Comparison of ENCODE assay signal across 9 cellular contexts in the genomic region with DNA sequence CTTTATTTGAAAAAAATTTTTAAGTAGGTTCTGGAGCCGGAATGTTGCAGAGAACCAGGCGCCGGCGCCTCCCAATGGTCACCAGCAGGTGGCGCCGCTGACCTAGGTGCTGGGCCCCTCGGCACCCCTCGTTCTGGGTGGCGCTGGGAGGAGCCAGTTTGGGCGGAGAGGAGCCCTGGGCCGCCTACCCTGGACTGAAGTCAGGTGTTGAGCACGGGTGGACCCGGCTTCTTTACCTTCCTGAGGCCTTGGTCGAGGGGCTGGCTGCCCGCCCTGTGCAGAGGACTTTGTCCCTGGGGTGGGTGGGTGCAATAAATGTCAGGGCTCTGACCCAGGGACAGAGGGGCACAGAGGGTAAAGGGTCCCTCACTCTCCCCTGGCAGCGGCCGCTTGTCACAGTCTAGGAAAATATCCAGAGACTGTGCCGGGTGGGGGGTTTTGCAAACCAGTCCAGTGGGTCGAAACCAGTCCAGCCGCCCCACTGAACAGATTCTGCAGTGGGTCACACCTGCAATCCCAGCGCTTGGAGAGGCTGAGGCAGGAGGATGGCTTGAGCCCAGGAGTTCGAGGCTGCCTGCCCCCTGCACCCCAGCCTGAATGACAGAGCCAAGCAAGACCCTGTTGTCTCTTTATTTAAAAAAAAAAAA. TPM values are rescaled to one million over a fixed set of nuclear protein-coding genes. Genes with fewer than 3 reads are reported as not detected.
DNase-seq lines count a peak whose midpoint lies in the region; ATAC-seq and TF ChIP-seq lines count a peak whose summit lies in the region.
"Had no signal": no experiment of that assay in that cellular context is flagged by ENCODE, and none has a peak within 500 bp of the region (broad histone marks: within the 10 kb centered on the region; RNA-seq: fewer than 3 reads in every experiment).

No MANE protein-coding gene starts in this region.

- no peaks in the 10 kb centered on the region for H4K20me1 ChIP-seq in PC-3 (ENCODE audit: low read length)

- no peak overlapping the region for H3K27ac Mint-ChIP-seq in natural killer cell treated with Interleukin-12 subunit alpha and Interleukin-12 subunit beta and Interleukin-15 and Interleukin-18, amount 100 ng/mL, for 72 hours

- POLR2A ChIA-PET in PC-3 (lab: Charles Lee; ENCODE audit: unreplicated experiment): no interaction called here

- no TSS peak for BruUV-seq in PC-3 (replicated peaks; lab: Mats Ljungman, UMichigan)

- no peaks in the 10 kb centered on the region for H3K4me1 Mint-ChIP-seq in natural killer cell treated with Interleukin-12 subunit alpha and Interleukin-12 subunit beta and Interleukin-15 and Interleukin-18, amount 100 ng/mL, for 72 hours (ENCODE audit: low read depth in 2 of 2)

- H2AFZ ChIP-seq in PC-3 (ENCODE audit: low read length): peak overlapping the region; percentile 71

- H3K27me3 Mint-ChIP-seq in natural killer cell treated with Interleukin-12 subunit alpha and Interleukin-12 subunit beta and Interleukin-15 and Interleukin-18, amount 100 ng/mL, for 72 hours: peaks cover 0 to 2% of the 10 kb centered on the region in 2 donors

- DNase-seq in NCI-H187 (lab: John Stamatoyannopoulos, UW) (peak; percentile 20 to 22), NCI-H187 treated with DMSO at 0.1 percent for 48 hours (lab: John Stamatoyannopoulos, UW) (no peak), HuH-7 (ENCODE audit: low spot score) (peak; percentile 81), PC-3 (peak; percentile 93), activated T-cell treated with anti-CD3 and anti-CD28 coated beads for 4 hours (peak; percentile 65), esophagus squamous epithelium (lab: John Stamatoyannopoulos, UW) (no peak)
- peak; percentile 73 for DNase-seq in natural killer cell treated with Interleukin-12 subunit alpha and Interleukin-12 subunit beta and Interleukin-15 and Interleukin-18, amount 100 ng/mL, for 72 hours (ENCODE audit: low spot score)
- DNase-seq in stimulated activated naive CD8-positive, alpha-beta T cell treated with anti-CD3 and anti-CD28 coated beads, Interleukin-15, Interleukin-2, amounts not matched to agents 100 U/mL and 50 U/mL, for 24 hours: peak; percentile 87

- intact Hi-C loops in PC-3 (cut with micrococcal nuclease): loop anchor here (5.0 to 10.0 kb wide), 2 partner anchors 45 to 153 kb away; no protein-coding TSS in a partner anchor
- intact Hi-C loops in esophagus squamous epithelium (cut with DNase I): loop anchor here (10.0 kb wide), 2 partner anchors 133 to 303 kb away; a partner anchor contains a TSS

- peak; percentile 98 for ATAC-seq in PC-3
- ATAC-seq in natural killer cell treated with Interleukin-12 subunit alpha and Interleukin-12 subunit beta and Interleukin-15 and Interleukin-18, amount 100 ng/mL, for 72 hours: peak; percentile 74 to 83
- ATAC-seq in stimulated activated naive CD8-positive, alpha-beta T cell treated with anti-CD3 and anti-CD28 coated beads, Interleukin-15, Interleukin-2, amounts not matched to agents 100 U/mL and 50 U/mL, for 24 hours: peak; percentile 94

- no peaks in the 10 kb centered on the region for H3F3A ChIP-seq in PC-3 (ENCODE audit: low read length, unreplicated experiment)

- H3K9me2 ChIP-seq in PC-3 (replicated peaks; ENCODE audit: low read length): no peaks in the 10 kb centered on the region

- H3K4me2 ChIP-seq in PC-3 (ENCODE audit: low read length): peak overlapping the region; percentile 65

- TF ChIP-seq POLR2A in esophagus squamous epithelium (IDR thresholded peaks at IDR 0.05): no peak

- H3K36me3 Mint-ChIP-seq in natural killer cell treated with Interleukin-12 subunit alpha and Interleukin-12 subunit beta and Interleukin-15 and Interleukin-18, amount 100 ng/mL, for 72 hours: no peaks in the 10 kb centered on the region

- H3K9me3 ChIP-seq in PC-3 (ENCODE audit: low read length) (no peaks in the 10 kb centered on the region), esophagus squamous epithelium (no peaks in the 10 kb centered on the region)

- H3K4me3 ChIP-seq in PC-3 (ENCODE audit: low read length): peak overlapping the region; percentile 47; the same call in 1 of the 2 replicates
- H3K4me3 ChIP-seq in esophagus squamous epithelium: peak overlapping the region in 1 of 4 donors; percentile 40

- no peaks in the 10 kb centered on the region for H3K9me3 Mint-ChIP-seq in natural killer cell treated with Interleukin-12 subunit alpha and Interleukin-12 subunit beta and Interleukin-15 and Interleukin-18, amount 100 ng/mL, for 72 hours

- no peaks in the 10 kb centered on the region for H3K27me3 ChIP-seq in PC-3 (ENCODE audit: low read length)
- no peaks in the 10 kb centered on the region for H3K27me3 ChIP-seq in esophagus squamous epithelium

- H3K36me3 ChIP-seq in PC-3 (ENCODE audit: low read depth, low read length): no peaks in the 10 kb centered on the region
- H3K36me3 ChIP-seq in esophagus squamous epithelium: no peaks in the 10 kb centered on the region

- no peak overlapping the region for H3K9ac ChIP-seq in PC-3 (ENCODE audit: low read length)

- TF ChIP-seq CTCF in PC-3 (conservative IDR thresholded peaks at IDR 0.05; ENCODE audit: low read depth, low read length) (peak; percentile 97), esophagus squamous epithelium (IDR thresholded peaks at IDR 0.05) (peak; percentile 86 to 98 (median 96))

- peaks cover 4% of the 10 kb centered on the region; the same call in 1 of the 2 replicates for H3K4me1 ChIP-seq in PC-3 (ENCODE audit: insufficient read depth, low read length)
- H3K4me1 ChIP-seq in esophagus squamous epithelium: peaks cover 4 to 11% (median 4%) of the 10 kb centered on the region in 3 donors

- H3K4me3 Mint-ChIP-seq in natural killer cell treated with Interleukin-12 subunit alpha and Interleukin-12 subunit beta and Interleukin-15 and Interleukin-18, amount 100 ng/mL, for 72 hours: no peak overlapping the region

- WGBS in esophagus squamous epithelium, 2 donors: 8 to 22% methylated on average over 2 of the region's 22 CpGs

- CTCF ChIA-PET in PC-3 (lab: Charles Lee): no interaction called here

- H3K27ac ChIP-seq in PC-3 (ENCODE audit: low read length): no peak overlapping the region
- H3K27ac ChIP-seq in esophagus squamous epithelium: no peak overlapping the region

- H3K79me2 ChIP-seq in PC-3 (ENCODE audit: low read length): no peaks in the 10 kb centered on the region

RNA-seq across cellular contexts. Expression of a gene that starts 30.1 kb away (rescaled TPM):
- total RNA-seq in PC-3 (2014; rRNA removed): not detected in 2 replicates
- total RNA-seq in esophagus squamous epithelium: not detected
- 1 to 10 TPM in 1 of 2 donors, not detected in 1; 2.3 TPM for total RNA-seq in natural killer cell treated with Interleukin-12 subunit alpha and Interleukin-12 subunit beta and Interleukin-15 and Interleukin-18, amount 100 ng/mL, for 72 hours
- total RNA-seq: pulmonary artery endothelial cell had no signal

RNA-seq across cellular contexts. Expression of a gene that starts 40.3 kb away (rescaled TPM):
- 1,274 and 1,459 TPM in 2 replicates for total RNA-seq in PC-3 (2014; rRNA removed)
- 100 to 1,000 TPM in 3 of 4 donors, 10 to 100 TPM in 1; 65.7 to 168 (median 147) TPM for total RNA-seq in esophagus squamous epithelium
- 100 to 1,000 TPM; 158 to 216 TPM for total RNA-seq in natural killer cell treated with Interleukin-12 subunit alpha and Interleukin-12 subunit beta and Interleukin-15 and Interleukin-18, amount 100 ng/mL, for 72 hours

Comparison
In these comparisons a context has a peak if more than half of its experiments do, and no peak if none do; other contexts are left out.
1. DNase-seq: peak in NCI-H187 (2 of 2), HuH-7 (single experiment), PC-3 (single experiment), activated T-cell treated with anti-CD3 and anti-CD28 coated beads for 4 hours (single experiment), natural killer cell treated with Interleukin-12 subunit alpha and Interleukin-12 subunit beta and Interleukin-15 and Interleukin-18, amount 100 ng/mL, for 72 hours (single experiment) and stimulated activated naive CD8-positive, alpha-beta T cell treated with anti-CD3 and anti-CD28 coated beads, Interleukin-15, Interleukin-2, amounts not matched to agents 100 U/mL and 50 U/mL, for 24 hours (single experiment); none in NCI-H187 treated with DMSO at 0.1 percent for 48 hours (single experiment) and esophagus squamous epithelium (single experiment).
2. Peak in every context shown above with its lines, with median percentiles within 50 percentile points of each other: ATAC-seq.